In genomic region chr2:10132043-10132575, GRCh38 we compare ENCODE assay signal across 1 cellular context.
TF ChIP-seq lines count a peak whose summit lies in the region.

No MANE protein-coding gene starts in this region.

TF ChIP-seq in K562, 482 proteins besides CTCF, POLR2A, EP300 and RAD21:
- TF ChIP-seq CGGBP1 (CRISPR knock-in tag; IDR thresholded peaks at IDR 0.05): no peak
- TF ChIP-seq LEF1 (IDR thresholded peaks at IDR 0.05): no peak
- no peak for TF ChIP-seq BRCA1 (IDR thresholded peaks at IDR 0.05)
- TF ChIP-seq BRCA1 (CRISPR knock-in tag; IDR thresholded peaks at IDR 0.05): no peak
- no peak for TF ChIP-seq RFX7 (CRISPR knock-in tag; IDR thresholded peaks at IDR 0.05)
- no peak for TF ChIP-seq ARNT (IDR thresholded peaks at IDR 0.05)
- TF ChIP-seq PCBP2 (IDR thresholded peaks at IDR 0.05; ENCODE audit: low read depth, low read length, poor library complexity, severe bottlenecking): no peak
- no peak for TF ChIP-seq HINFP (tag; conservative IDR thresholded peaks at IDR 0.05; ENCODE audit: low read depth)
- TF ChIP-seq SIN3A (IDR thresholded peaks at IDR 0.05; ENCODE audit: borderline replicate concordance in 2 of 2, control insufficient read depth in 1 of 2, low read depth in 2 of 2, low read length in 2 of 2): peak in 1 of 2 experiments; percentile 26; a peak in 1 of 4 replicates
- TF ChIP-seq MEF2A (IDR thresholded peaks at IDR 0.05; ENCODE audit: control insufficient read depth, low read depth, low read length): no peak
- no peak for TF ChIP-seq TSC22D4 (tag; IDR thresholded peaks at IDR 0.05)
- no peak for TF ChIP-seq PHTF2 (CRISPR knock-in tag; IDR thresholded peaks at IDR 0.05)
- peak; percentile 16; the same call in 1 of the 2 replicates for TF ChIP-seq RBFOX2 (IDR thresholded peaks at IDR 0.05; ENCODE audit: low read depth, low read length)
- no peak for TF ChIP-seq HNRNPH1 (optimal IDR thresholded peaks at IDR 0.05; ENCODE audit: low read depth, low read length)
- no peak for TF ChIP-seq NFXL1 (CRISPR knock-in tag; IDR thresholded peaks at IDR 0.05)
- TF ChIP-seq ZNF174 (CRISPR knock-in tag; IDR thresholded peaks at IDR 0.05): no peak
- peak; percentile 12 for TF ChIP-seq EWSR1 (IDR thresholded peaks at IDR 0.05; ENCODE audit: borderline replicate concordance, low read depth, partially characterized antibody)
- no peak for TF ChIP-seq ZBTB7A (IDR thresholded peaks at IDR 0.05; ENCODE audit: borderline replicate concordance, control insufficient read depth, low read depth, low read length)
- TF ChIP-seq PYGO2 (tag; IDR thresholded peaks at IDR 0.05): no peak
- TF ChIP-seq DPF2 (IDR thresholded peaks at IDR 0.05): no peak
- no peak for TF ChIP-seq HDAC1 (IDR thresholded peaks at IDR 0.05)
- no peak for TF ChIP-seq CCNT2 (IDR thresholded peaks at IDR 0.05; ENCODE audit: borderline replicate concordance, extremely low read depth, insufficient read length, low read depth, low read length)
- peak; percentile 53 for TF ChIP-seq POLR2B (IDR thresholded peaks at IDR 0.05; ENCODE audit: low read depth, partially characterized antibody)
- TF ChIP-seq MYBL2 (IDR thresholded peaks at IDR 0.05; ENCODE audit: low read depth): no peak
- TF ChIP-seq MYBL2 (CRISPR knock-in tag; IDR thresholded peaks at IDR 0.05; ENCODE audit: borderline replicate concordance): no peak
- no peak for TF ChIP-seq RUNX1 (IDR thresholded peaks at IDR 0.05; ENCODE audit: low read depth)
- no peak for TF ChIP-seq ZMIZ1 (IDR thresholded peaks at IDR 0.05; ENCODE audit: low read depth in 2 of 2, low read length in 2 of 2)
- TF ChIP-seq POLR2AphosphoS5 (IDR thresholded peaks at IDR 0.05; ENCODE audit: control insufficient read depth, insufficient read depth, low read depth, low read length): peak; percentile 56; the same call in 1 of the 2 replicates
- TF ChIP-seq GATA2 (CRISPR knock-in tag; IDR thresholded peaks at IDR 0.05): no peak
- peak; percentile 56; the same call in 1 of the 2 replicates for TF ChIP-seq SUPT5H (IDR thresholded peaks at IDR 0.05)
- TF ChIP-seq CBX3 (IDR thresholded peaks at IDR 0.05; ENCODE audit: borderline replicate concordance in 1 of 2, low read length in 2 of 2): no peak
